Comparison of ENCODE assay signal across 15 cellular contexts in the genomic region with DNA sequence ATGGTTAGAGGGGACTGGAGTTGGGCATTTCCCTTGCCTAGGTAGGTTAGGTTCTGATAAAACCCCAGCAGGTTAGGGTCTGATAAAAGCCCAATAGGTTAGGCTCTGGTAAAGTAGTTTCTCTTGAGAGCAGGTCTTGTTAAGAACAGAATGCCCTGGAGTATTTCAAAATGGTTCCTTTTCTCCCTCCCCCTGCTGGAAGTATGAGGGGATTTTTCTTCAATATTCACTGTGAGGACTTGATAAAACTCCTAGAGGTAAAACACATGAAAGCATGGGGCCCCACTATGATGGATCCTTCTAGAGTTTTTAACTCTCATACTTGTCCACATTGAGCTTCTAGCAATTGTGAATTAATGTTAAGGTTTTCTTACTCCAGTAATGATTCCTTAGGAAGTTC. TPM values are rescaled to one million over a fixed set of nuclear protein-coding genes. Genes with fewer than 3 reads are reported as not detected.
DNase-seq lines count a peak whose midpoint lies in the region; ATAC-seq and TF ChIP-seq lines count a peak whose summit lies in the region.
"Had no signal": no experiment of that assay in that cellular context is flagged by ENCODE, and none has a peak within 500 bp of the region (broad histone marks: within the 10 kb centered on the region; RNA-seq: fewer than 3 reads in every experiment).

No MANE protein-coding gene starts in this region.

- no peaks in the 10 kb centered on the region for H3K36me3 Mint-ChIP-seq in H9 (ENCODE audit: insufficient read depth in 1 of 3, low read depth in 3 of 3)
- peaks cover 7% of the 10 kb centered on the region for H3K36me3 Mint-ChIP-seq in activated T-cell treated with anti-CD3 and anti-CD28 coated beads, Interleukin-2, amount 50 U/mL, for 24 hours (ENCODE audit: low read depth)

- H4K8ac ChIP-seq in H9 (replicated peaks; ENCODE audit: insufficient read length, low read depth, low read length): no peak overlapping the region

- no peaks in the 10 kb centered on the region for H3K79me1 ChIP-seq in H9 (ENCODE audit: insufficient read depth, low read depth, low read length, poor library complexity, severe bottlenecking)

- H2BK120ac ChIP-seq in H9 (ENCODE audit: low read depth, low read length, poor library complexity, severe bottlenecking): no peak overlapping the region

- H3K4ac ChIP-seq in H9 (ENCODE audit: low read depth, low read length): no peak overlapping the region

- H3K79me2 ChIP-seq in H9 (ENCODE audit: insufficient read depth, low read length) (no peaks in the 10 kb centered on the region), OCI-LY7 (ENCODE audit: insufficient read depth, low read depth, low read length) (no peaks in the 10 kb centered on the region)

- H3K56ac ChIP-seq in H9 (ENCODE audit: insufficient read length, low read depth, low read length): no peak overlapping the region

- no TSS peak for BruUV-seq in OCI-LY7 (replicated peaks; lab: Mats Ljungman, UMichigan)

- no peaks in the 10 kb centered on the region for H3K9me3 ChIP-seq in H9 (ENCODE audit: control insufficient read depth, low read depth, low read length)
- H3K9me3 ChIP-seq in OCI-LY7 (ENCODE audit: low read length): no peaks in the 10 kb centered on the region
- H3K9me3 ChIP-seq: left lung had no signal

- H3T11ph ChIP-seq in H9 (ENCODE audit: low read length): no peak overlapping the region

- no peak overlapping the region for H3K18ac ChIP-seq in H9 (ENCODE audit: insufficient read length, low read depth, low read length)

- no peak overlapping the region for H2AK5ac ChIP-seq in H9 (ENCODE audit: insufficient read length, low read length)

- no peak overlapping the region for H2BK20ac ChIP-seq in H9 (ENCODE audit: low read depth, low read length, poor library complexity, severe bottlenecking)

- H4K5ac ChIP-seq in H9 (ENCODE audit: insufficient read length, low read depth, low read length): peak overlapping the region; percentile 57

- H4K20me1 ChIP-seq in H9 (ENCODE audit: control insufficient read depth, insufficient read depth, insufficient read length): no peaks in the 10 kb centered on the region
- no peaks in the 10 kb centered on the region for H4K20me1 ChIP-seq in OCI-LY7 (ENCODE audit: insufficient read depth, low read length)

- no peak overlapping the region for H3K4me2 ChIP-seq in H9 (ENCODE audit: insufficient read depth, insufficient read length, low read length)
- no peak overlapping the region for H3K4me2 ChIP-seq in OCI-LY7 (ENCODE audit: low read length)

- POLR2A ChIA-PET in OCI-LY7 (lab: Charles Lee): no interaction called here

- TF ChIP-seq CTCF in H9 (conservative IDR thresholded peaks at IDR 0.05): peak; percentile 56
- TF ChIP-seq CTCF in OCI-LY7 (conservative IDR thresholded peaks at IDR 0.05; ENCODE audit: low read length): 0 out of 2 replicates have a peak, but pooled peaks have one; percentile 28
- peak; percentile 34 for TF ChIP-seq CTCF in epithelial cell of proximal tubule (conservative IDR thresholded peaks at IDR 0.05; ENCODE audit: low read depth, low read length)

- H2BK12ac ChIP-seq in H9 (ENCODE audit: insufficient read length, low read depth, low read length): no peak overlapping the region

- no peaks in the 10 kb centered on the region for H3K27me3 Mint-ChIP-seq in H9 (ENCODE audit: low read depth)
- no peaks in the 10 kb centered on the region for H3K27me3 Mint-ChIP-seq in activated T-cell treated with anti-CD3 and anti-CD28 coated beads, Interleukin-2, amount 50 U/mL, for 24 hours

- no peak for ATAC-seq in GM19324 (IDR thresholded peaks at IDR 0.05; ENCODE audit: low FRiP score, unreplicated experiment)
- ATAC-seq: left lung had no signal

- H2AFZ ChIP-seq in H9 (ENCODE audit: low read length) (no peak overlapping the region), OCI-LY7 (ENCODE audit: low read length) (no peak overlapping the region)

- H3K9me2 ChIP-seq in OCI-LY7 (ENCODE audit: insufficient read depth, low read length): no peaks in the 10 kb centered on the region

- H3K14ac ChIP-seq in H9 (ENCODE audit: insufficient read depth, low read length): no peak overlapping the region

- intact Hi-C loops in OCI-LY7 (cut with micrococcal nuclease; ENCODE audit: unreplicated experiment): no loop called here

- H3K9ac ChIP-seq in H9 (ENCODE audit: extremely low read depth, insufficient read length, low read length): no peak overlapping the region

- no peaks in the 10 kb centered on the region for H3K27me3 ChIP-seq in H9 (ENCODE audit: insufficient read depth, low read length)
- H3K27me3 ChIP-seq: left lung had no signal

- no peaks in the 10 kb centered on the region for H3K36me3 ChIP-seq in OCI-LY7 (ENCODE audit: insufficient read depth, low read length)
- H3K36me3 ChIP-seq: left lung, WERI-Rb-1 had no signal

- no peaks in the 10 kb centered on the region for H3K23me2 ChIP-seq in H9 (ENCODE audit: insufficient read length, low read depth, low read length, poor library complexity, severe bottlenecking)

- no peak overlapping the region for H4K91ac ChIP-seq in H9 (ENCODE audit: insufficient read length, low read depth, low read length)

- H3K9me3 Mint-ChIP-seq in H9: no peaks in the 10 kb centered on the region
- no peaks in the 10 kb centered on the region for H3K9me3 Mint-ChIP-seq in activated T-cell treated with anti-CD3 and anti-CD28 coated beads, Interleukin-2, amount 50 U/mL, for 24 hours
- H3K9me3 Mint-ChIP-seq: nephron had no signal

- H3K23ac ChIP-seq in H9 (ENCODE audit: insufficient read length, low read depth, low read length): no peak overlapping the region

- CTCF ChIA-PET in OCI-LY7 (lab: Charles Lee; ENCODE audit: unreplicated experiment): no interaction called here

- H3K27ac ChIP-seq in H9 (ENCODE audit: insufficient read length, low read depth, low read length) (no peak overlapping the region), OCI-LY7 (ENCODE audit: low read depth, low read length, poor library complexity, severe bottlenecking) (no peak overlapping the region)
- H3K27ac ChIP-seq: left lung, SK-N-MC, skin epidermis, WERI-Rb-1 had no signal

- H3K27ac Mint-ChIP-seq in H9: no peak overlapping the region
- H3K27ac Mint-ChIP-seq in activated T-cell treated with anti-CD3 and anti-CD28 coated beads, Interleukin-2, amount 50 U/mL, for 24 hours: no peak overlapping the region
- H3K27ac Mint-ChIP-seq: nephron had no signal

- no peak overlapping the region for H2BK15ac ChIP-seq in H9 (ENCODE audit: low read depth, low read length)

- no peaks in the 10 kb centered on the region for H3K4me1 ChIP-seq in H9 (ENCODE audit: insufficient read depth, low read length)
- H3K4me1 ChIP-seq in OCI-LY7 (ENCODE audit: insufficient read depth, low read length, poor library complexity, severe bottlenecking): no peaks in the 10 kb centered on the region
- H3K4me1 ChIP-seq: left lung had no signal

- peaks cover 2 to 5% of the 10 kb centered on the region in 2 experiments for H3K4me1 Mint-ChIP-seq in H9
- no peaks in the 10 kb centered on the region for H3K4me1 Mint-ChIP-seq in activated T-cell treated with anti-CD3 and anti-CD28 coated beads, Interleukin-2, amount 50 U/mL, for 24 hours (ENCODE audit: low read depth)
- H3K4me1 Mint-ChIP-seq: nephron had no signal

- no peak overlapping the region for H2BK5ac ChIP-seq in H9 (ENCODE audit: insufficient read length, low read length)

- DNase-seq in H9: no peak
- peak; percentile 9 for DNase-seq in OCI-LY7 (ENCODE audit: low spot score)
- no peak for DNase-seq in epithelial cell of proximal tubule (ENCODE audit: low read depth)
- peak; percentile 3 for DNase-seq in renal cortical epithelial cell (ENCODE audit: low read depth)
- DNase-seq in activated T-cell treated with anti-CD3 and anti-CD28 coated beads, Interleukin-2, amount 50 U/mL, for 24 hours: no peak
- DNase-seq in amniotic stem cell (lab: John Stamatoyannopoulos, UW): no peak
- DNase-seq: activated CD8-positive, alpha-beta memory T cell treated with anti-CD3 and anti-CD28 coated beads, Interleukin-2, amount 50 U/mL, for 48 hours; H7; left lung; NCI-H2029 had no signal

- H3K4me3 ChIP-seq in OCI-LY7 (ENCODE audit: low read depth, low read length, poor library complexity, severe bottlenecking): no peak overlapping the region
- no peak overlapping the region for H3K4me3 ChIP-seq in epithelial cell of proximal tubule (ENCODE audit: low read depth, low read length)
- H3K4me3 ChIP-seq: left lung, SK-N-MC, skin epidermis had no signal

- H3K4me3 Mint-ChIP-seq in H9: no peak overlapping the region
- H3K4me3 Mint-ChIP-seq in activated T-cell treated with anti-CD3 and anti-CD28 coated beads, Interleukin-2, amount 50 U/mL, for 24 hours: no peak overlapping the region
- H3K4me3 Mint-ChIP-seq: nephron had no signal

RNA-seq across cellular contexts. Expression of a gene that starts 27.6 kb away (rescaled TPM):
- total RNA-seq in H9 (2021) (1.6 and 2.0 TPM in 2 replicates), OCI-LY7 (2022) (2.0 and 3.0 TPM in 2 replicates), epithelial cell of proximal tubule (1.4 and 2.0 TPM in 2 replicates), renal cortical epithelial cell (7.1 and 7.6 TPM in 2 replicates)
- total RNA-seq in OCI-LY7 (2014; rRNA removed; shearing (Covaris generic)): 1.3 and 2.9 TPM in 2 replicates

RNA-seq across cellular contexts. Expression of a gene that starts 40.8 kb away (rescaled TPM):
- total RNA-seq in H9 (2021) (48.5 TPM in 2 replicates), OCI-LY7 (2022) (31.9 TPM in 2 replicates), epithelial cell of proximal tubule (24.3 and 36.5 TPM in 2 replicates), renal cortical epithelial cell (64.9 and 65.6 TPM in 2 replicates)
- total RNA-seq in OCI-LY7 (2014; rRNA removed; shearing (Covaris generic)): 36.3 and 36.8 TPM in 2 replicates

Comparison
In these comparisons a context has a peak if more than half of its experiments do, and no peak if none do; other contexts are left out.
1. DNase-seq: peak in OCI-LY7 (single experiment) and renal cortical epithelial cell (single experiment); none in H9 (single experiment), epithelial cell of proximal tubule (single experiment), activated T-cell treated with anti-CD3 and anti-CD28 coated beads, Interleukin-2, amount 50 U/mL, for 24 hours (single experiment) and amniotic stem cell (single experiment).
2. Peak in every context shown above with its lines, with median percentiles within 50 percentile points of each other: CTCF ChIP-seq.